Comparison of ENCODE assay signal across 24 cellular contexts in genomic region chr2:149001496-149001895, GRCh38. TPM values are rescaled to one million over a fixed set of nuclear protein-coding genes. Genes with fewer than 3 reads are reported as not detected.
"Had no signal": no experiment of that assay in that cellular context is flagged by ENCODE, and none has a peak within 500 bp of the region (broad histone marks: within the 10 kb centered on the region; RNA-seq: fewer than 3 reads in every experiment).

No MANE protein-coding gene starts in this region.

- H3K4me3 ChIP-seq: gastrocnemius medialis, heart left ventricle, left ventricle myocardium inferior, neural progenitor cell, psoas muscle, skin epidermis, upper lobe of right lung had no signal

- H3K27ac ChIP-seq: epithelial cell of prostate, gastrocnemius medialis, heart left ventricle, left ventricle myocardium inferior, neural progenitor cell, psoas muscle, upper lobe of right lung had no signal

- ATAC-seq: activated CD8-positive, alpha-beta T cell treated with anti-CD3 and anti-CD28 coated beads, Interleukin-2, amount 10 ng/mL, durations not matched to agents 7 days and 5 days; activated T-cell treated with anti-CD3 and anti-CD28 coated beads, Interleukin-2, amount 50 U/mL, for 4 hours; gastrocnemius medialis; heart left ventricle; naive thymus-derived CD4-positive, alpha-beta T cell; psoas muscle; right cardiac atrium; stimulated activated naive CD8-positive, alpha-beta T cell treated with anti-CD3 and anti-CD28 coated beads, Interleukin-15, amount 100 ng/mL, for 72 hours; upper lobe of right lung had no signal

- H3K27me3 ChIP-seq: neural progenitor cell, upper lobe of right lung had no signal

- DNase-seq: activated CD4-positive, alpha-beta T cell treated with anti-CD3 and anti-CD28 coated beads, Interleukin-2, amount 10 ng/mL, durations not matched to agents 7 days and 5 days; activated CD8-positive, alpha-beta T cell treated with anti-CD3 and anti-CD28 coated beads, Interleukin-2, amount 10 ng/mL, durations not matched to agents 7 days and 5 days; activated effector memory CD4-positive, alpha-beta T cell treated with Interleukin-2 at 50 U/mL for 16 hours; activated naive CD4-positive, alpha-beta T cell treated with anti-CD3 and anti-CD28 coated beads, Interleukin-2, amount 50 U/mL, for 16 hours; activated T-cell treated with anti-CD3 and anti-CD28 coated beads, Interleukin-2, amount 50 U/mL, for 4 hours; aorta; gastrocnemius medialis; heart left ventricle; kidney glomerular epithelial cell; left ventricle myocardium inferior; mammary epithelial cell; naive thymus-derived CD4-positive, alpha-beta T cell; psoas muscle; right cardiac atrium; stimulated activated CD4-positive, alpha-beta T cell treated with anti-CD3 and anti-CD28 coated beads, Interleukin-2, amount 100 ng/mL, for 48 hours; stimulated activated naive CD8-positive, alpha-beta T cell treated with anti-CD3 and anti-CD28 coated beads, Interleukin-15, amount 100 ng/mL, for 72 hours; T1000; upper lobe of right lung had no signal

RNA-seq across cellular contexts. Expression of gene LYPD6B, which starts 37.0 kb away (rescaled TPM):
- total RNA-seq: activated CD4-positive, alpha-beta T cell treated with anti-CD3 and anti-CD28 coated beads, Interleukin-2, amount 10 ng/mL, durations not matched to agents 7 days and 5 days; activated CD8-positive, alpha-beta T cell treated with anti-CD3 and anti-CD28 coated beads, Interleukin-2, amount 10 ng/mL, durations not matched to agents 7 days and 5 days; activated T-cell treated with anti-CD3 and anti-CD28 coated beads, Interleukin-2, amount 50 U/mL, for 4 hours; aorta; dermis microvascular lymphatic vessel endothelial cell; gastrocnemius medialis; heart left ventricle; left ventricle myocardium inferior; mononuclear cell; psoas muscle; right cardiac atrium; T-helper 1 cell treated with Interleukin-12 subunit alpha and Interleukin-12 subunit beta and Interleukin-4 antibody, amounts not matched to agents 30 ng/mL and 1 ng/mL, for 36 hours had no signal
